Comparison of ENCODE assay signal across 16 cellular contexts in genomic region chr22:33796494-33796893, GRCh38.
DNase-seq lines count a peak whose midpoint lies in the region; ATAC-seq and TF ChIP-seq lines count a peak whose summit lies in the region.
"Had no signal": no experiment of that assay in that cellular context is flagged by ENCODE, and none has a peak within 500 bp of the region (broad histone marks: within the 10 kb centered on the region; RNA-seq: fewer than 3 reads in every experiment).

No MANE protein-coding gene starts in this region.

- H3K9me3 ChIP-seq in OCI-LY7 (ENCODE audit: low read length) = peaks cover 5% of the 10 kb centered on the region; the same call in 1 of the 2 replicates
- H3K9me3 ChIP-seq: testis had no signal

- DNase-seq in DMS53 treated with DMSO at 0.1 percent for 48 hours (lab: John Stamatoyannopoulos, UW; ENCODE audit: unreplicated experiment) = peak; percentile 27
- DNase-seq in DMS53 (lab: John Stamatoyannopoulos, UW) = no peak
- peak; percentile 92 to 100 for DNase-seq in AML-193 (lab: John Stamatoyannopoulos, UW)
- DNase-seq in OCI-LY7 (ENCODE audit: low spot score) = no peak
- no peak for DNase-seq in foreskin keratinocyte
- DNase-seq in NK-92 (lab: John Stamatoyannopoulos, UW; ENCODE audit: unreplicated experiment) = no peak
- DNase-seq in C1 segment of cervical spinal cord (lab: John Stamatoyannopoulos, UW) = no peak
- DNase-seq: activated T-cell treated with anti-CD3 and anti-CD28 coated beads, Interleukin-2, amount 50 U/mL, for 72 hours; MV-4-11; NCI-H2081 treated with DMSO at 0.1 percent for 48 hours; Right ventricle myocardium superior; stimulated activated CD4-positive, alpha-beta T cell treated with anti-CD3 and anti-CD28 coated beads, Interleukin-15, amount 100 ng/mL, for 24 hours; testis had no signal

- H3K4me1 ChIP-seq in OCI-LY7 (ENCODE audit: insufficient read depth, low read length, poor library complexity, severe bottlenecking) (no peaks in the 10 kb centered on the region), foreskin keratinocyte (peaks cover 4% of the 10 kb centered on the region)
- H3K4me1 ChIP-seq: testis had no signal

- H4K20me1 ChIP-seq in OCI-LY7 (ENCODE audit: insufficient read depth, low read length) = no peaks in the 10 kb centered on the region

- intact Hi-C loops in OCI-LY7 (cut with micrococcal nuclease; ENCODE audit: unreplicated experiment) = no loop called here

- no peak overlapping the region for H2AFZ ChIP-seq in OCI-LY7 (ENCODE audit: low read length)

- CTCF ChIA-PET in OCI-LY7 (lab: Charles Lee; ENCODE audit: unreplicated experiment) = no interaction called here

- H3K36me3 ChIP-seq in OCI-LY7 (ENCODE audit: insufficient read depth, low read length) = no peaks in the 10 kb centered on the region

- H3K27ac ChIP-seq in OCI-LY7 (ENCODE audit: low read depth, low read length, poor library complexity, severe bottlenecking) (no peak overlapping the region), foreskin keratinocyte (no peak overlapping the region)
- H3K27ac ChIP-seq: BLaER1, testis had no signal

- no peak for ATAC-seq in foreskin keratinocyte
- no peak for ATAC-seq in HG02610 (IDR thresholded peaks at IDR 0.05; ENCODE audit: unreplicated experiment)
- ATAC-seq: activated T-cell treated with anti-CD3 and anti-CD28 coated beads, Interleukin-2, amount 50 U/mL, for 72 hours; stimulated activated effector memory CD8-positive, alpha-beta T cell treated with anti-CD3 and anti-CD28 coated beads, Interleukin-12 subunit alpha, Interleukin-12 subunit beta, amount 100 ng/mL, for 72 hours had no signal

- BruUV-seq in OCI-LY7 (replicated peaks; lab: Mats Ljungman, UMichigan) = no TSS peak

- H3K4me3 ChIP-seq in OCI-LY7 (ENCODE audit: low read depth, low read length, poor library complexity, severe bottlenecking) = no peak overlapping the region
- H3K4me3 ChIP-seq: BLaER1, testis had no signal

- POLR2A ChIA-PET in OCI-LY7 (lab: Charles Lee) = no interaction called here

- no peaks in the 10 kb centered on the region for H3K79me2 ChIP-seq in OCI-LY7 (ENCODE audit: insufficient read depth, low read depth, low read length)

- H3K9me2 ChIP-seq in OCI-LY7 (ENCODE audit: insufficient read depth, low read length) = no peaks in the 10 kb centered on the region

- no peak overlapping the region for H3K4me2 ChIP-seq in OCI-LY7 (ENCODE audit: low read length)
- H3K4me2 ChIP-seq: BLaER1 had no signal

- H3K27me3 ChIP-seq in foreskin keratinocyte = no peaks in the 10 kb centered on the region
- H3K27me3 ChIP-seq: BLaER1, testis had no signal

- TF ChIP-seq CTCF in OCI-LY7 (conservative IDR thresholded peaks at IDR 0.05; ENCODE audit: low read length) (0 out of 2 replicates have a peak, but pooled peaks have one; percentile 17), foreskin keratinocyte (conservative IDR thresholded peaks at IDR 0.05) (peak; percentile 39)

Comparison
In these comparisons a context has a peak if more than half of its experiments do, and no peak if none do; other contexts are left out.
1. DNase-seq: peak in DMS53 treated with DMSO at 0.1 percent for 48 hours (single experiment) and AML-193 (2 of 2); none in DMS53 (single experiment), OCI-LY7 (single experiment), foreskin keratinocyte (0 of 2), NK-92 (single experiment) and C1 segment of cervical spinal cord (0 of 14).